ENCODE assay signal across 27 cellular contexts in genomic region chr3:70876154-70876553, GRCh38.
DNase-seq lines count a peak whose midpoint lies in the region; ATAC-seq, FAIRE-seq and TF ChIP-seq lines count a peak whose summit lies in the region.
"Had no signal": no experiment of that assay in that cellular context is flagged by ENCODE, and none has a peak within 500 bp of the region (broad histone marks: within the 10 kb centered on the region; RNA-seq: fewer than 3 reads in every experiment).

No MANE protein-coding gene starts in this region.

- intact Hi-C loops in IMR-90 (cut with micrococcal nuclease) (no loop called here), posterior vena cava (cut with DNase I) (no loop called here)

- TF ChIP-seq CTCF in A549 (IDR thresholded peaks at IDR 0.05): no peak
- no peak for TF ChIP-seq CTCF in IMR-90 (conservative IDR thresholded peaks at IDR 0.05; ENCODE audit: low read depth, low read length)
- TF ChIP-seq CTCF in LNCaP clone FGC (IDR thresholded peaks at IDR 0.05; ENCODE audit: control insufficient read depth, extremely low read depth, insufficient read depth): no peak
- no peak for TF ChIP-seq CTCF in WTC11 (IDR thresholded peaks at IDR 0.05)

- H3K4me3 Mint-ChIP-seq in WTC11: no peak overlapping the region
- H3K4me3 Mint-ChIP-seq: CD14-positive monocyte; CD4-positive, alpha-beta memory T cell; CD4-positive, CD25-positive, alpha-beta regulatory T cell; CD8-positive, alpha-beta memory T cell had no signal

- no peaks in the 10 kb centered on the region for H3K27me3 ChIP-seq in IMR-90 (ENCODE audit: control insufficient read depth, insufficient read depth, low read length)
- H3K27me3 ChIP-seq: BLaER1 had no signal

- in situ Hi-C loops in IMR-90 (cut with MboI; ENCODE audit: low sequenced_read_pairs) (no loop called here), ACHN (cut with HindIII; ENCODE audit: low pct_ligation_motif_present, low pct_unique_long_range_greater_than_20kb, low sequenced_read_pairs) (no loop called here)

- H2BK5ac ChIP-seq in IMR-90 (ENCODE audit: low read depth, low read length, poor library complexity, severe bottlenecking): no peak overlapping the region

- CTCF ChIA-PET in A549 (lab: Yijun Ruan, JAX) (interaction anchor here (0.7 kb wide), 1 partner anchor 14 kb away, joined by 3 read pairs; no protein-coding TSS in a partner anchor), IMR-90 (lab: Yijun Ruan, JAX) (no interaction called here), WTC11 (lab: Charles Lee) (no interaction called here)

- no peak overlapping the region for H2BK15ac ChIP-seq in IMR-90 (ENCODE audit: low read depth, low read length)

- H3K18ac ChIP-seq in IMR-90 (ENCODE audit: low read depth, low read length): no peak overlapping the region

- H3K4me1 ChIP-seq in A549 (peaks cover 11% of the 10 kb centered on the region), IMR-90 (ENCODE audit: control insufficient read depth, insufficient read depth, low read length) (peaks cover 10% of the 10 kb centered on the region)
- H3K4me1 ChIP-seq: BE2C, BLaER1 had no signal

- no peak overlapping the region for H2AK5ac ChIP-seq in IMR-90 (ENCODE audit: low read depth, low read length)

- POLR2A ChIA-PET in A549 (lab: Yijun Ruan, JAX) (no interaction called here), IMR-90 (lab: Charles Lee; ENCODE audit: unreplicated experiment) (no interaction called here), WTC11 (lab: Charles Lee) (no interaction called here)

- H3K4me3 ChIP-seq in A549 (no peak overlapping the region), IMR-90 (ENCODE audit: insufficient read depth, low read depth, low read length) (no peak overlapping the region), LNCaP clone FGC (ENCODE audit: low read depth, low read length) (no peak overlapping the region)
- H3K4me3 ChIP-seq: BLaER1, GM12878 had no signal

- peaks cover 5% of the 10 kb centered on the region for H3K4me1 Mint-ChIP-seq in WTC11
- H3K4me1 Mint-ChIP-seq: CD14-positive monocyte; CD4-positive, alpha-beta memory T cell; CD4-positive, CD25-positive, alpha-beta regulatory T cell; CD8-positive, alpha-beta memory T cell had no signal

- H3K27ac ChIP-seq in A549: no peak overlapping the region
- H3K27ac ChIP-seq in IMR-90 (ENCODE audit: insufficient read depth, low read length): no peak overlapping the region
- H3K27ac ChIP-seq: BLaER1 had no signal

- TF ChIP-seq POLR2A in A549 (IDR thresholded peaks at IDR 0.05; ENCODE audit: low read length) (no peak), IMR-90 (IDR thresholded peaks at IDR 0.05; ENCODE audit: low read depth, low read length) (no peak)

- H3K14ac ChIP-seq in IMR-90 (replicated peaks; ENCODE audit: low read depth, low read length): no peak overlapping the region

- no peak overlapping the region for H3K56ac ChIP-seq in IMR-90 (ENCODE audit: extremely low read depth, insufficient read depth, low read length)

- H3K4me2 ChIP-seq in A549 (no peak overlapping the region), IMR-90 (ENCODE audit: low read depth, low read length) (no peak overlapping the region)
- H3K4me2 ChIP-seq: BLaER1 had no signal

- H4K5ac ChIP-seq in IMR-90 (ENCODE audit: low read depth, low read length): no peak overlapping the region

- no peak overlapping the region for H3K27ac Mint-ChIP-seq in WTC11
- H3K27ac Mint-ChIP-seq: CD14-positive monocyte; CD4-positive, alpha-beta memory T cell; CD4-positive, CD25-positive, alpha-beta regulatory T cell; CD8-positive, alpha-beta memory T cell had no signal

- DNase-seq in A549 (ENCODE audit: low read depth in 1 of 2, low spot score in 1 of 2): no peak
- DNase-seq in IMR-90: no peak
- peak; percentile 7 for DNase-seq in LNCaP clone FGC (ENCODE audit: low read depth)
- no peak for DNase-seq in ACHN
- DNase-seq in WTC11 (ENCODE audit: low spot score): no peak
- no peak for DNase-seq in posterior vena cava (ENCODE audit: low spot score)
- DNase-seq: 8988T; BE2C; C1 segment of cervical spinal cord; CD4-positive, alpha-beta memory T cell; CD4-positive, CD25-positive, alpha-beta regulatory T cell; CD8-positive, alpha-beta memory T cell; COR-L47; DMS 273 treated with DMSO at 0.1 percent for 48 hours; DMS153; DMS53; DMS79; DND-41; EL; GDM1 had no signal

- H3K36me3 Mint-ChIP-seq in WTC11: peaks cover 14% of the 10 kb centered on the region
- H3K36me3 Mint-ChIP-seq: CD14-positive monocyte; CD4-positive, CD25-positive, alpha-beta regulatory T cell had no signal

- WGBS in A549 (ENCODE audit: missing lambda C conversion rate): 65% methylated on average over 3 of the region's 3 CpGs
- no CpG with 5 or more reads among the region's 3 CpGs for WGBS in IMR-90 (ENCODE audit: extremely low coverage in 2 of 2, insufficient read length in 1 of 2), 2 experiments

- H3K4ac ChIP-seq in IMR-90 (ENCODE audit: low read depth, low read length): no peak overlapping the region

- H3K23ac ChIP-seq in IMR-90 (ENCODE audit: low read depth, low read length): no peak overlapping the region

- no peak overlapping the region for H3K9ac ChIP-seq in IMR-90 (ENCODE audit: low read depth, low read length)
- H3K9ac ChIP-seq: BLaER1 had no signal

- H4K8ac ChIP-seq in IMR-90 (ENCODE audit: low read depth in 2 of 2, low read length in 2 of 2): no peak overlapping the region

- H2BK20ac ChIP-seq in IMR-90 (ENCODE audit: low read depth, low read length): no peak overlapping the region

- peaks cover 39% of the 10 kb centered on the region for H3K9me3 Mint-ChIP-seq in WTC11

- no peak overlapping the region for H2AK9ac ChIP-seq in IMR-90 (replicated peaks; ENCODE audit: low read depth, low read length, poor library complexity)

- ATAC-seq in A549 (no peak), IMR-90 (ENCODE audit: low read depth) (no peak), WTC11 (no peak)
- ATAC-seq: GM12878 had no signal

- H3K9me3 ChIP-seq in A549 (peaks cover 8% of the 10 kb centered on the region), IMR-90 (ENCODE audit: control insufficient read depth, insufficient read depth, low read length) (peaks cover 3% of the 10 kb centered on the region)
- H3K9me3 ChIP-seq: BE2C had no signal

- TF ChIP-seq RAD21 in A549 (conservative IDR thresholded peaks at IDR 0.05 in 1 of 2, IDR thresholded peaks at IDR 0.05 in 1 of 2) (no peak), IMR-90 (IDR thresholded peaks at IDR 0.05; ENCODE audit: low read length) (no peak)

- dilution Hi-C loops in IMR-90 (cut with HindIII; ENCODE audit: low sequenced_read_pairs, unreplicated experiment): no loop called here

- no peak for TF ChIP-seq EP300 in A549 (IDR thresholded peaks at IDR 0.05)

- no peak overlapping the region for H2BK120ac ChIP-seq in IMR-90 (ENCODE audit: low read depth, low read length)

- H3K79me1 ChIP-seq in IMR-90 (ENCODE audit: low read depth in 1 of 2, low read length in 2 of 2): no peaks in the 10 kb centered on the region

- no peaks in the 10 kb centered on the region for H3K9me1 ChIP-seq in IMR-90 (ENCODE audit: insufficient read depth, low read length)

- H2AFZ ChIP-seq in IMR-90 (replicated peaks; ENCODE audit: low read length, poor library complexity): no peak overlapping the region

- H3K36me3 ChIP-seq in IMR-90 (ENCODE audit: control insufficient read depth, insufficient read depth, low read length): no peaks in the 10 kb centered on the region
- H3K36me3 ChIP-seq: BE2C, BLaER1 had no signal

- H3K27me3 Mint-ChIP-seq in WTC11 (ENCODE audit: low read depth): no peaks in the 10 kb centered on the region

- BruUV-seq in IMR-90 (replicated peaks; lab: Mats Ljungman, UMichigan): no TSS peak

- FAIRE-seq in A549 (lab: Jason Lieb, UNC): peak; percentile 65
- FAIRE-seq: A204.1, GM12878, GM12892, GM18507, GM19239 had no signal

- no peaks in the 10 kb centered on the region for H4K20me1 ChIP-seq in IMR-90 (ENCODE audit: insufficient read depth, low read length)
- H4K20me1 ChIP-seq: BLaER1 had no signal

- H4K91ac ChIP-seq in IMR-90 (ENCODE audit: insufficient read depth, low read depth, low read length): no peak overlapping the region

TF ChIP-seq in A549, 52 proteins besides CTCF, POLR2A, EP300 and RAD21 (continues in another document):
- TF ChIP-seq CHD4 (IDR thresholded peaks at IDR 0.05; ENCODE audit: borderline replicate concordance): no peak
- TF ChIP-seq, protein P1, sequence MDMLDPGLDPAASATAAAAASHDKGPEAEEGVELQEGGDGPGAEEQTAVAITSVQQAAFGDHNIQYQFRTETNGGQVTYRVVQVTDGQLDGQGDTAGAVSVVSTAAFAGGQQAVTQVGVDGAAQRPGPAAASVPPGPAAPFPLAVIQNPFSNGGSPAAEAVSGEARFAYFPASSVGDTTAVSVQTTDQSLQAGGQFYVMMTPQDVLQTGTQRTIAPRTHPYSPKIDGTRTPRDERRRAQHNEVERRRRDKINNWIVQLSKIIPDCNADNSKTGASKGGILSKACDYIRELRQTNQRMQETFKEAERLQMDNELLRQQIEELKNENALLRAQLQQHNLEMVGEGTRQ (IDR thresholded peaks at IDR 0.05): no peak
- no peak for TF ChIP-seq HOXB5 (CRISPR knock-in tag; IDR thresholded peaks at IDR 0.05)
- TF ChIP-seq NPAS2 (CRISPR knock-in tag; IDR thresholded peaks at IDR 0.05; ENCODE audit: borderline replicate concordance): no peak

TF ChIP-seq in IMR-90, 13 proteins besides CTCF, POLR2A, EP300 and RAD21:
- TF ChIP-seq NFE2L2 (IDR thresholded peaks at IDR 0.05; ENCODE audit: low read depth, low read length) (no peak), SMC3 (IDR thresholded peaks at IDR 0.05; ENCODE audit: low read depth, low read length) (no peak), FOS (IDR thresholded peaks at IDR 0.05; ENCODE audit: low read depth, low read length) (no peak), CEBPB (IDR thresholded peaks at IDR 0.05; ENCODE audit: low read depth, low read length) (peak; percentile 82), MAFK (IDR thresholded peaks at IDR 0.05; ENCODE audit: low read depth, low read length) (no peak)
TF ChIP-seq in IMR-90: peak in this region for 1.

TF ChIP-seq in WTC11, 78 proteins besides CTCF, POLR2A, EP300 and RAD21 (continues in another document):
- TF ChIP-seq, protein P2, sequence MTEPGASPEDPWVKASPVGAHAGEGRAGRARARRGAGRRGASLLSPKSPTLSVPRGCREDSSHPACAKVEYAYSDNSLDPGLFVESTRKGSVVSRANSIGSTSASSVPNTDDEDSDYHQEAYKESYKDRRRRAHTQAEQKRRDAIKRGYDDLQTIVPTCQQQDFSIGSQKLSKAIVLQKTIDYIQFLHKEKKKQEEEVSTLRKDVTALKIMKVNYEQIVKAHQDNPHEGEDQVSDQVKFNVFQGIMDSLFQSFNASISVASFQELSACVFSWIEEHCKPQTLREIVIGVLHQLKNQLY (CRISPR knock-in tag; IDR thresholded peaks at IDR 0.05): no peak
- TF ChIP-seq PREB (CRISPR knock-in tag; IDR thresholded peaks at IDR 0.05; ENCODE audit: borderline replicate concordance): no peak
